Comparison of ENCODE assay signal across 3 cellular contexts in the genomic region with DNA sequence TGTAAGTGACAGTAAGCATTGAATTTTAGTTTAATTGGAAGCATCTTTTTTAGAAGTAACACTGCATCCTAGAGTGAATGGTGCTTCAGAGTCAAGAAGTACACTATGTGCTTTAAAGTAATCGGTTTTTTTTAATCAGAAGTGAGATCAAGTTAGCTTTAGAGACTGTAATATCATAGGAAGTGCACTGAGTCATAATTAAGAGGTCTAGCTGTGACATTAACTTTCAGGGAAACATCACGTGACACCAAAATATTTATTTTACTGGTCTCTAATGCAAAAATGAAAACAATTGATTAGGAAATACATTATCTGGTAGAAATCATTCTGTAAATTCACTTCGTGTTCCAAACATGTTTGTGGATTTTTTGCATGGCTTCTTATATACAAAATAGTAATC.
A peak's percentile ranks its signal among the peaks of the same experiment; 100 is the strongest.
TF ChIP-seq lines count a peak whose summit lies in the region.

No MANE protein-coding gene starts in this region.

TF ChIP-seq in IMR-90, 13 proteins besides CTCF, POLR2A, EP300 and RAD21:
- TF ChIP-seq, protein P1, sequence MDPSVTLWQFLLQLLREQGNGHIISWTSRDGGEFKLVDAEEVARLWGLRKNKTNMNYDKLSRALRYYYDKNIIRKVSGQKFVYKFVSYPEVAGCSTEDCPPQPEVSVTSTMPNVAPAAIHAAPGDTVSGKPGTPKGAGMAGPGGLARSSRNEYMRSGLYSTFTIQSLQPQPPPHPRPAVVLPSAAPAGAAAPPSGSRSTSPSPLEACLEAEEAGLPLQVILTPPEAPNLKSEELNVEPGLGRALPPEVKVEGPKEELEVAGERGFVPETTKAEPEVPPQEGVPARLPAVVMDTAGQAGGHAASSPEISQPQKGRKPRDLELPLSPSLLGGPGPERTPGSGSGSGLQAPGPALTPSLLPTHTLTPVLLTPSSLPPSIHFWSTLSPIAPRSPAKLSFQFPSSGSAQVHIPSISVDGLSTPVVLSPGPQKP (IDR thresholded peaks at IDR 0.05; ENCODE audit: borderline replicate concordance, low read depth, low read length): no peak
- TF ChIP-seq USF2 (IDR thresholded peaks at IDR 0.05; ENCODE audit: low read depth, low read length): peak; percentile 35; the same call in 1 of the 2 replicates
TF ChIP-seq in IMR-90: peak in this region for 1.

TF ChIP-seq in K562, 482 proteins besides CTCF, POLR2A, EP300 and RAD21:
- TF ChIP-seq TFE3 (CRISPR knock-in tag; IDR thresholded peaks at IDR 0.05) (peak; percentile 75), KLF10 (CRISPR knock-in tag; IDR thresholded peaks at IDR 0.05) (no peak), RBM15 (IDR thresholded peaks at IDR 0.05; ENCODE audit: insufficient read depth, low read length) (no peak)

TF ChIP-seq in endothelial cell of umbilical vein, 7 proteins besides CTCF, POLR2A, EP300 and RAD21:
- TF ChIP-seq FOS (IDR thresholded peaks at IDR 0.05; ENCODE audit: borderline replicate concordance, insufficient read depth, low read length) (peak; percentile 59), EZH2 (IDR thresholded peaks at IDR 0.05; ENCODE audit: borderline replicate concordance, low read depth, low read length, severe bottlenecking) (no peak), GATA2 (IDR thresholded peaks at IDR 0.05; ENCODE audit: insufficient read depth, insufficient read length, low read depth, low read length) (peak; percentile 54), MAX (IDR thresholded peaks at IDR 0.05; ENCODE audit: insufficient read depth, insufficient read length) (no peak), JUN (IDR thresholded peaks at IDR 0.05; ENCODE audit: borderline replicate concordance, insufficient read depth, insufficient read length, low read depth) (peak; percentile 52)
